14 cellular contexts compared by ENCODE assay signal in the genomic region with DNA sequence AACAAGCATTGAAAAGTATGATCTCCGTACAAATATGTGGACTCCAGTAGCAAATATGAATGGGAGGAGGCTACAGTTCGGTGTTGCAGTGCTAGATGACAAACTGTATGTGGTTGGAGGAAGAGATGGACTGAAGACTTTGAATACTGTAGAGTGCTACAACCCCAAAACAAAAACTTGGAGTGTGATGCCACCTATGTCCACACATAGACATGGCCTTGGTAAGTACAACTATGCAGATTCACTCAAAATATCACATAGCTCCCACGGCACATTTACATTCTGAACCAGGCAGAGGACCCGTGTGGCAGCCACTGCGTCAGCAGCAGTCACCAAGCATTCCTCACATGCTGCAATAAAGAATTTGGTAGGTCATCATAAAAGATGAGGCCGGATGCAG.
"Had no signal": no experiment of that assay in that cellular context is flagged by ENCODE, and none has a peak within 500 bp of the region (broad histone marks: within the 10 kb centered on the region; RNA-seq: fewer than 3 reads in every experiment).

No MANE protein-coding gene starts in this region.

- FAIRE-seq: colon had no signal

- H3K4me1 ChIP-seq: breast epithelium, esophagus muscularis mucosa had no signal

- H3K27me3 ChIP-seq: breast epithelium, esophagus muscularis mucosa had no signal

- H3K36me3 ChIP-seq: breast epithelium had no signal

- H3K9me3 ChIP-seq: breast epithelium, esophagus muscularis mucosa had no signal

- ATAC-seq: activated CD4-positive, CD25-positive, alpha-beta regulatory T cell treated with anti-CD3 and anti-CD28 coated beads, Interleukin-2, amount 50 U/mL, for 24 hours; activated CD8-positive, alpha-beta memory T cell treated with anti-CD3 and anti-CD28 coated beads, Interleukin-2, amount 10 ng/mL, durations not matched to agents 7 days and 5 days; activated T-cell treated with anti-CD3 and anti-CD28 coated beads, Interleukin-2, amount 50 U/mL, for 4 hours; left cardiac atrium; naive thymus-derived CD4-positive, alpha-beta T cell had no signal

- H3K4me3 ChIP-seq: breast epithelium, esophagus muscularis mucosa had no signal

- DNase-seq: activated CD4-positive, alpha-beta T cell treated with anti-CD3 and anti-CD28 coated beads, Interleukin-2, amount 50 U/mL, for 48 hours; activated CD8-positive, alpha-beta memory T cell treated with anti-CD3 and anti-CD28 coated beads, Interleukin-2, amount 10 ng/mL, durations not matched to agents 7 days and 5 days; activated T-cell treated with anti-CD3 and anti-CD28 coated beads, Interleukin-2, amount 50 U/mL, for 4 hours; aorta; glutamatergic neuron; left cardiac atrium; naive thymus-derived CD4-positive, alpha-beta T cell; retina; stimulated activated CD4-positive, alpha-beta T cell treated with anti-CD3 and anti-CD28 coated beads, Interleukin-15, amount 100 ng/mL, for 24 hours; stimulated activated CD4-positive, alpha-beta T cell treated with anti-CD3 and anti-CD28 coated beads, Interleukin-4, amount 100 ng/mL, for 24 hours had no signal

- H3K27ac ChIP-seq: breast epithelium, esophagus muscularis mucosa had no signal
